ENCODE assay signal across 35 cellular contexts in the genomic region with DNA sequence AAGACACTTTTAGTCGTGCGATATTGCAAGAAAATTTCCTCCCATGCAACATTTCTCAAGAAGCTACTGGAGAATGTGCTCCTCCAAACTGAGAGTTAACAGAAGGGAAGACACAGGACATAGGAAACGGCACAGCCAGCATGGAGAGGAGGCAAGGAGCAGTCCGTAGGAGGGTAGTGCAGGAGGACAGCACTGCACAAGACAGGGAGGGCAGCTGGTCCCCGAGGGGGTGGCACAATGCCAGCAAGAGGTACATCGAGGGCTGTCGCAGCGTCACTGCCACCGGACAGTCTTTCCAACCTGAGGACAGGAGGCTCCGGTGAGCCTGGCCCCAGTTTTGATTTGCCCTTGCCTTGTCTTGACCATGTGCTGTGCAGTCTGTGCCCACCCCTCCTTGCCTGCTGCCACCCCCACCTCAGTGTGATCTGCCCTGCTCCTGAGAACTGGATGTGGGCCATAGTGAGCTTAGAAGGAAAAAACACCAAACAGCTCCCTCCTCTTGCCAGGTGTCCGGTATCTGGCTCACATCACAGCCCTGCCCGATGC.
"Had no signal": no experiment of that assay in that cellular context is flagged by ENCODE, and none has a peak within 500 bp of the region (broad histone marks: within the 10 kb centered on the region; RNA-seq: fewer than 3 reads in every experiment).

No MANE protein-coding gene starts in this region.

- H3K9me3 ChIP-seq: breast epithelium, MG63, SJSA1, SK-N-SH had no signal

- H3K4me1 ChIP-seq: breast epithelium had no signal

- H3K4me3 Mint-ChIP-seq: activated CD4-positive, alpha-beta T cell treated with anti-CD3 and anti-CD28 coated beads for 36 hours; activated CD4-positive, alpha-beta T cell treated with anti-CD3 and anti-CD28 coated beads, Interleukin-2, amount 10 ng/mL, durations not matched to agents 7 days and 5 days; activated CD8-positive, alpha-beta T cell treated with anti-CD3 and anti-CD28 coated beads, Interleukin-2, amount 10 ng/mL, durations not matched to agents 7 days and 5 days; activated naive CD8-positive, alpha-beta T cell; activated T-cell treated with anti-CD3 and anti-CD28 coated beads, Interleukin-2, amount 50 U/mL, for 24 hours; T-helper 1 cell treated with Interleukin-12 subunit alpha and Interleukin-12 subunit beta and Interleukin-4 antibody, amounts not matched to agents 30 μg/mL and 1 μg/mL, for 36 hours; T-helper 2 cell treated with Interferon-gamma antibody and Interleukin-4, amounts not matched to agents 5 μg/mL and 100 μg/mL, for 36 hours; WTC11 had no signal

- H3K4me1 Mint-ChIP-seq: activated CD4-positive, alpha-beta T cell treated with anti-CD3 and anti-CD28 coated beads for 36 hours; activated CD4-positive, alpha-beta T cell treated with anti-CD3 and anti-CD28 coated beads, Interleukin-2, amount 10 ng/mL, durations not matched to agents 7 days and 5 days had no signal

- H3K4me2 ChIP-seq: PC-9, SK-N-SH had no signal

- H3K36me3 Mint-ChIP-seq: activated naive CD8-positive, alpha-beta T cell; WTC11 had no signal

- H3K36me3 ChIP-seq: breast epithelium, MG63, SJSA1 had no signal

- H3K9me3 Mint-ChIP-seq: activated CD4-positive, alpha-beta T cell treated with anti-CD3 and anti-CD28 coated beads, Interleukin-2, amount 10 ng/mL, durations not matched to agents 7 days and 5 days; activated T-cell treated with anti-CD3 and anti-CD28 coated beads, Interleukin-2, amount 50 U/mL, for 24 hours; activated T-helper 2 cell treated with anti-CD3 and anti-CD28 coated beads, Interferon-gamma antibody, Interleukin-2, Interleukin-4, amounts not matched to agents 10 μg/mL and 5 μg/mL and 100 μg/mL, durations not matched to agents 14 hours and 24 hours and 36 hours; T-helper 1 cell treated with Interleukin-12 subunit alpha and Interleukin-12 subunit beta and Interleukin-4 antibody, amounts not matched to agents 30 μg/mL and 1 μg/mL, for 36 hours; T-helper 2 cell treated with Interferon-gamma antibody and Interleukin-4, amounts not matched to agents 5 μg/mL and 100 μg/mL, for 36 hours; WTC11 had no signal

- H2AFZ ChIP-seq: PC-9 had no signal

- H3K4me3 ChIP-seq: breast epithelium, MG63, PC-9, SJSA1 had no signal

- H3K27ac ChIP-seq: breast epithelium, PC-9, SJSA1 had no signal

- H3K9ac ChIP-seq: SK-N-SH had no signal

- H3K27me3 ChIP-seq: breast epithelium, MG63, SJSA1 had no signal

- DNase-seq: activated CD4-positive, alpha-beta T cell treated with anti-CD3 and anti-CD28 coated beads for 36 hours; activated CD4-positive, alpha-beta T cell treated with anti-CD3 and anti-CD28 coated beads, Interleukin-2, amount 10 ng/mL, durations not matched to agents 7 days and 5 days; activated CD4-positive, alpha-beta T cell treated with anti-CD3 and anti-CD28 coated beads, Interleukin-2, amount 50 U/mL, for 48 hours; activated CD8-positive, alpha-beta T cell treated with anti-CD3 and anti-CD28 coated beads, Interleukin-2, amount 10 ng/mL, durations not matched to agents 7 days and 5 days; activated gamma-delta T cell; activated naive CD4-positive, alpha-beta T cell treated with Interleukin-2 at 50 U/mL for 16 hours; activated T-cell treated with anti-CD3 and anti-CD28 coated beads, Interleukin-2, amount 50 U/mL, for 24 hours; amniotic stem cell; Kasumi-1; KG1; MG63; NCI-H1048; NCI-H1105 treated with DMSO at 0.1 percent for 48 hours; NCI-H1436; NCI-H1694; NCI-H1930; NCI-H2107; NCI-H2171; NCI-H446; NCI-H510A treated with DMSO at 0.1 percent for 48 hours; NCI-H526 treated with DMSO at 0.1 percent for 48 hours; NCI-H82; NK-92 treated with Interleukin-12 subunit alpha and Interleukin-12 subunit beta, amount 100 ng/mL, for 24 hours; PC-9; Right ventricle myocardium superior; SK-N-SH had no signal

- H3K27me3 Mint-ChIP-seq: activated CD4-positive, alpha-beta T cell treated with anti-CD3 and anti-CD28 coated beads, Interleukin-2, amount 10 ng/mL, durations not matched to agents 7 days and 5 days had no signal

- H3K27ac Mint-ChIP-seq: activated CD4-positive, alpha-beta T cell treated with anti-CD3 and anti-CD28 coated beads for 36 hours; activated CD4-positive, alpha-beta T cell treated with anti-CD3 and anti-CD28 coated beads, Interleukin-2, amount 10 ng/mL, durations not matched to agents 7 days and 5 days; activated CD8-positive, alpha-beta T cell treated with anti-CD3 and anti-CD28 coated beads, Interleukin-2, amount 10 ng/mL, durations not matched to agents 7 days and 5 days; activated naive CD8-positive, alpha-beta T cell; activated T-cell treated with anti-CD3 and anti-CD28 coated beads, Interleukin-2, amount 50 U/mL, for 24 hours; activated T-helper 2 cell treated with anti-CD3 and anti-CD28 coated beads, Interferon-gamma antibody, Interleukin-2, Interleukin-4, amounts not matched to agents 10 μg/mL and 5 μg/mL and 100 μg/mL, durations not matched to agents 14 hours and 24 hours and 36 hours; T-helper 1 cell treated with Interleukin-12 subunit alpha and Interleukin-12 subunit beta and Interleukin-4 antibody, amounts not matched to agents 30 μg/mL and 1 μg/mL, for 36 hours; T-helper 2 cell treated with Interferon-gamma antibody and Interleukin-4, amounts not matched to agents 5 μg/mL and 100 μg/mL, for 36 hours; WTC11 had no signal

- FAIRE-seq: RCC 7860, TTC549 had no signal
